Comparison of ENCODE assay signal across 8 cellular contexts in the genomic region with DNA sequence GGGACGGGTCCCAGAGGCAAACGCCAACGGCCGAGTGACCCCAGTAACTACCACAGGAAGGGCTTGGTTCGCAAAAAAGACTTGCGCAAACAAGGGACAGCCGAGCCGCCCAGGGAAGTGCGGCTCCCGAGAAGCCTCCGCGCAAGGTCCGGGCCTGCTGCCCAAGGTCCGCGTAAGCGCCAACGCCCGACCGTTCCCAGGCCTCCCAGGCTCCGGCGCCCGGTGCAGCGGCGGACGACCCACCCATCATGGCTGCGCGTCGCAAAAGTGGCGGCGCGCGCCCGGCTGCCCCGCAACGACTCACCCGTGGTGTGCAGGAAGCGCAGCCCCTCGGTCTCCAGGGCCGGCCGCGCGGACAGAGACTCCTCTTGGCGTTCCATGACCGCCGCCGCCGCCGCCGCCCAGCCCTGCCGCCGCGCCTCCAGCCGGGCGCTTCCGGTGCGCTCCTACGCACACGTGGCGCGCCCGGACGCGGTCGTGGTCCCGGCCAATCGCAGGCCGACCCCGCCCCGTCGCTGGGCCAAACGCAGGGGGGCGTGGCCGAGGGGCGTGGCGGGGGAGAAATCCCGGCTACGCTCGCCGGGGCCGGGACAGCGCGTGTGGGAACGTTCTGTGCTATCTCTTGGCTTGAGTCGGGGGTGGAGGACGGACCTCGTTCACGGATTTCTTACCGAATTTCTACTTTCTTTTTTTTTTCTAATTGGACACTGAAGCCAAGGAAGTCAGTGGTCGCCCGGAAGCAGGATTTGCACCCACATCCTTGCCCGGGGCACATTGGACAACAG. TPM values are rescaled to one million over a fixed set of nuclear protein-coding genes. Genes with fewer than 3 reads are reported as not detected.
DNase-seq lines count a peak whose midpoint lies in the region; ATAC-seq and TF ChIP-seq lines count a peak whose summit lies in the region.

A gene with protein sequence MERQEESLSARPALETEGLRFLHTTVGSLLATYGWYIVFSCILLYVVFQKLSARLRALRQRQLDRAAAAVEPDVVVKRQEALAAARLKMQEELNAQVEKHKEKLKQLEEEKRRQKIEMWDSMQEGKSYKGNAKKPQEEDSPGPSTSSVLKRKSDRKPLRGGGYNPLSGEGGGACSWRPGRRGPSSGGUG (minus strand): TSS at position 448 of the 785 bp plus-strand sequence. CDS start 68 bp downstream, at position 380.

- peak; percentile 75 for TF ChIP-seq POLR2A in GM18951 (IDR thresholded peaks at IDR 0.05; ENCODE audit: extremely low read depth, insufficient read depth, insufficient read length)

- DNase-seq in AG20443 (ENCODE audit: low spot score) (peak; percentile 96), NCI-H460 (ENCODE audit: extremely low read depth, low read depth) (peak; percentile 84), cortex of kidney (lab: John Stamatoyannopoulos, UW) (peak; percentile 39), left lobe of liver (ENCODE audit: low spot score) (peak; percentile 94)
- DNase-seq in activated CD4-positive, alpha-beta T cell treated with anti-CD3 and anti-CD28 coated beads, Interleukin-2, amount 50 U/mL, for 1 hour, result peak; percentile 83
- peak; percentile 81 for DNase-seq in stimulated activated CD4-positive, alpha-beta T cell treated with anti-CD3 and anti-CD28 coated beads, Interleukin-2, amount 100 ng/mL, for 4 hours (ENCODE audit: low read depth)

- ATAC-seq in HG03159 (IDR thresholded peaks at IDR 0.05; ENCODE audit: unreplicated experiment) (peak; percentile 91), left lobe of liver (peak; percentile 90)

- in situ Hi-C loops in GM18951 (cut with MboI; ENCODE audit: low sequenced_read_pairs, unreplicated experiment), result no loop called here

RNA-seq across cellular contexts. Expression of the gene that starts here (rescaled TPM):
- 65.9 and 70.9 TPM in 2 replicates for total RNA-seq in NCI-H460 (2014; rRNA removed; shearing (Covaris generic))
- polyA plus RNA-seq in NCI-H460 (2014; cell fraction: nucleus; rRNA removed), result 57.8 and 66.6 TPM in 2 replicates
- 33.9 TPM for total RNA-seq in left lobe of liver

Comparison
In these comparisons a context has a peak if more than half of its experiments do, and no peak if none do; other contexts are left out.
1. Peak in every context shown above with its lines: DNase-seq and ATAC-seq.
2. DNase-seq: peak in every context shown above with its lines; median percentile 96 in AG20443; 94 in left lobe of liver; 84 in NCI-H460; 83 in activated CD4-positive, alpha-beta T cell treated with anti-CD3 and anti-CD28 coated beads, Interleukin-2, amount 50 U/mL, for 1 hour; 81 in stimulated activated CD4-positive, alpha-beta T cell treated with anti-CD3 and anti-CD28 coated beads, Interleukin-2, amount 100 ng/mL, for 4 hours; 39 in cortex of kidney.